8 cellular contexts compared by ENCODE assay signal in the genomic region with DNA sequence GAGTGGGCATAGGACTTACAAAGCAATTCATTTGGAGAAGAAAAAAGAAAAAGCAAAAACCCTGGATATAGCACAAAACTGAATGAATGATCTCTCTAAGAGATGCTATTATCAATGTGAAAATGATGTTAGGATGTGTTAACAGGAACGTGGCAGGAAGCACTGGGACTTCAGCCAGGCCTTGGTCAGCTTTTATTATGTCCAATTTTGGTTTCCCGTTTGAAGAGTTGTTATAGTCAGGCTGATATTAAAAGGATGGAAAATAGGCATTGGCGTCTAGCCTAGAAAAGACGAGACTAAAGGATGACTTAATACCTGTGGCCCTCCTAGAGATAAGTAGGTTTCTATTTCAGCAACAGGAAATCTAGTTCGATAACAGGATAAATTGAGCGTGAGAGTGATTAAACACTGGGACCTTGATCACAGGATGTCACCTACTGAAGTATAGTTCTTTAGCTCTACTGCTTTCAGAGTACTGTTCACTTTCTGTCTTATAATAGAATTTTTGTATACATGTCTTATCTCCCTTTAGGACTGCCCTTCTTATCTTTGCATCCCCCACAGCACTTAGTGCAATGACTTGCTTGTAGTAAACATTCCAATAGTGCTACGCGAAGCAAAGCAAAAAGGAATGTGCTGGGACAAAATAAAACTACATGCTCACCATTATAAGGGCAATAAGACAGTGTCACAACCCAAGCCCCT.
DNase-seq lines count a peak whose midpoint lies in the region; ATAC-seq and TF ChIP-seq lines count a peak whose summit lies in the region.

No MANE protein-coding gene starts in this region.

- TF ChIP-seq CTCF in GM13976 (IDR thresholded peaks at IDR 0.05; ENCODE audit: borderline replicate concordance, control extremely low read depth, extremely low read depth, insufficient read depth, missing control alignments): no peak

- peak overlapping the region; percentile 8 for H3K27ac ChIP-seq in caudate nucleus (ENCODE audit: low read depth, low read length)

- no peak for ATAC-seq in GM21526 (IDR thresholded peaks at IDR 0.05; ENCODE audit: low FRiP score, unreplicated experiment)

- DNase-seq in ACHN (peak; percentile 37), HuH-7.5 (ENCODE audit: low spot score) (peak; percentile 22), caudate nucleus (lab: John Stamatoyannopoulos, UW) (no peak), mucosa of gallbladder (ENCODE audit: low spot score) (peak; percentile 62), GM13976 (ENCODE audit: low spot score) (no peak), erythroblast (lab: John Stamatoyannopoulos, UW) (no peak)
- DNase-seq in activated CD8-positive, alpha-beta memory T cell treated with anti-CD3 and anti-CD28 coated beads, Interleukin-2, amount 50 U/mL, for 4 hours: no peak

- in situ Hi-C loops in ACHN (cut with HindIII; ENCODE audit: low pct_ligation_motif_present, low pct_unique_long_range_greater_than_20kb, low sequenced_read_pairs) (no loop called here), GM13976 (cut with MboI; ENCODE audit: low sequenced_read_pairs, unreplicated experiment) (no loop called here)

- no peak for TF ChIP-seq POLR2A in erythroblast (IDR thresholded peaks at IDR 0.05; ENCODE audit: low read length)

Comparison
In these comparisons a context has a peak if more than half of its experiments do, and no peak if none do; other contexts are left out.
1. DNase-seq: peak in ACHN (single experiment), HuH-7.5 (single experiment) and mucosa of gallbladder (single experiment); none in caudate nucleus (0 of 61), activated CD8-positive, alpha-beta memory T cell treated with anti-CD3 and anti-CD28 coated beads, Interleukin-2, amount 50 U/mL, for 4 hours (single experiment), GM13976 (single experiment) and erythroblast (0 of 2).